In the genomic region with DNA sequence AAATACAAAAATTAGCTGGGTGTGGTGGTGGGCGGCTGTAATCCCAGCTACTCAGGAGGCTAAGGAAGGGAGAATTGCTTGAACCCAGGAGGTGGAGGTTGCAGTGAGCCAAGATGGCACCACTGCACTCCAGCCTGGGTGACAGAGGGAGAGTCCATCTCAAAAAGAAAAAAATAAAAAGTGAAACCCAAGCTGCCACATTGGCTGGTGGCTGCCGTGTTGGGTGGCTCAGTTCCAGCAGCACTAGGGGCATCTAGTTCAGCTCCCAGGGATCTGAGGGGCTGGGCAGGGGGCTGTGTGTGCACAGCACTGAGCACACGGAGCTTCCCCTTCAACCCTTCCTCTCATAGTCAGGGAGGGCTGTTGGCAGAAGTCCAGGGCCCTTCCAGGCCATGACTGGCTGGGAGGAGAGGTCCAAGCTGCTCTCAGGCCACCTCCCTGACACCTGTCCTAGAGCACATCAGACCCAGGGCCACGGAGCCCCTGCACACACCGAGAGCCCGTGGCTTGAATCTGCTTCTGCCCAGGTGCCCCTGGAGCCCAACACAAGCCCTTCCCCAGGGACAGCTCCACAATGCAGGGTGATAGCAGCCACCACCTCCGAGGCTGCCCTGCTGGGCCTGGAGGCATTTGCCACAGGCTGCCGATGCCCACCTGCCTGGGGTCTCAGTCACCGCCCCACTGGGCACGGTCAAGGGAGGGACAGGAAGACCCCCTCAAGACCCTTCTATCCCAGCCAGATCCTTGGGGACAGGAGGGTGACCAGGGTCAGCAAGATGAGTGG, we compare ENCODE assay signal across 2 cellular contexts.
TF ChIP-seq lines count a peak whose summit lies in the region.

No MANE protein-coding gene starts in this region.

TF ChIP-seq in IMR-90, 13 proteins besides CTCF, POLR2A, EP300 and RAD21:
- TF ChIP-seq FOS (IDR thresholded peaks at IDR 0.05; ENCODE audit: low read depth, low read length) (no peak), NFE2L2 (IDR thresholded peaks at IDR 0.05; ENCODE audit: low read depth, low read length) (no peak), MAZ (IDR thresholded peaks at IDR 0.05; ENCODE audit: borderline replicate concordance, low read depth, low read length) (no peak), MXI1 (IDR thresholded peaks at IDR 0.05; ENCODE audit: borderline replicate concordance, low read depth, low read length) (no peak), CEBPB (IDR thresholded peaks at IDR 0.05; ENCODE audit: low read depth, low read length) (no peak), RCOR1 (IDR thresholded peaks at IDR 0.05; ENCODE audit: insufficient replicate concordance, low read length) (no peak), RFX5 (IDR thresholded peaks at IDR 0.05; ENCODE audit: low read depth, low read length) (no peak), SMC3 (IDR thresholded peaks at IDR 0.05; ENCODE audit: low read depth, low read length) (no peak), CHD1 (IDR thresholded peaks at IDR 0.05; ENCODE audit: low read depth, low read length) (no peak), MAFK (IDR thresholded peaks at IDR 0.05; ENCODE audit: low read depth, low read length) (no peak), BHLHE40 (IDR thresholded peaks at IDR 0.05; ENCODE audit: low read depth, low read length) (no peak)
- TF ChIP-seq, protein P1, sequence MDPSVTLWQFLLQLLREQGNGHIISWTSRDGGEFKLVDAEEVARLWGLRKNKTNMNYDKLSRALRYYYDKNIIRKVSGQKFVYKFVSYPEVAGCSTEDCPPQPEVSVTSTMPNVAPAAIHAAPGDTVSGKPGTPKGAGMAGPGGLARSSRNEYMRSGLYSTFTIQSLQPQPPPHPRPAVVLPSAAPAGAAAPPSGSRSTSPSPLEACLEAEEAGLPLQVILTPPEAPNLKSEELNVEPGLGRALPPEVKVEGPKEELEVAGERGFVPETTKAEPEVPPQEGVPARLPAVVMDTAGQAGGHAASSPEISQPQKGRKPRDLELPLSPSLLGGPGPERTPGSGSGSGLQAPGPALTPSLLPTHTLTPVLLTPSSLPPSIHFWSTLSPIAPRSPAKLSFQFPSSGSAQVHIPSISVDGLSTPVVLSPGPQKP (IDR thresholded peaks at IDR 0.05; ENCODE audit: borderline replicate concordance, low read depth, low read length) = no peak
- TF ChIP-seq, protein P2, sequence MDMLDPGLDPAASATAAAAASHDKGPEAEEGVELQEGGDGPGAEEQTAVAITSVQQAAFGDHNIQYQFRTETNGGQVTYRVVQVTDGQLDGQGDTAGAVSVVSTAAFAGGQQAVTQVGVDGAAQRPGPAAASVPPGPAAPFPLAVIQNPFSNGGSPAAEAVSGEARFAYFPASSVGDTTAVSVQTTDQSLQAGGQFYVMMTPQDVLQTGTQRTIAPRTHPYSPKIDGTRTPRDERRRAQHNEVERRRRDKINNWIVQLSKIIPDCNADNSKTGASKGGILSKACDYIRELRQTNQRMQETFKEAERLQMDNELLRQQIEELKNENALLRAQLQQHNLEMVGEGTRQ (IDR thresholded peaks at IDR 0.05; ENCODE audit: low read depth, low read length) = no peak

TF ChIP-seq in K562, 482 proteins besides CTCF, POLR2A, EP300 and RAD21:
- TF ChIP-seq NEUROD1 (IDR thresholded peaks at IDR 0.05; ENCODE audit: borderline replicate concordance, low read depth, low read length, partially characterized antibody) = no peak
- TF ChIP-seq NFIC (IDR thresholded peaks at IDR 0.05) = peak; percentile 45
- TF ChIP-seq, protein P3, sequence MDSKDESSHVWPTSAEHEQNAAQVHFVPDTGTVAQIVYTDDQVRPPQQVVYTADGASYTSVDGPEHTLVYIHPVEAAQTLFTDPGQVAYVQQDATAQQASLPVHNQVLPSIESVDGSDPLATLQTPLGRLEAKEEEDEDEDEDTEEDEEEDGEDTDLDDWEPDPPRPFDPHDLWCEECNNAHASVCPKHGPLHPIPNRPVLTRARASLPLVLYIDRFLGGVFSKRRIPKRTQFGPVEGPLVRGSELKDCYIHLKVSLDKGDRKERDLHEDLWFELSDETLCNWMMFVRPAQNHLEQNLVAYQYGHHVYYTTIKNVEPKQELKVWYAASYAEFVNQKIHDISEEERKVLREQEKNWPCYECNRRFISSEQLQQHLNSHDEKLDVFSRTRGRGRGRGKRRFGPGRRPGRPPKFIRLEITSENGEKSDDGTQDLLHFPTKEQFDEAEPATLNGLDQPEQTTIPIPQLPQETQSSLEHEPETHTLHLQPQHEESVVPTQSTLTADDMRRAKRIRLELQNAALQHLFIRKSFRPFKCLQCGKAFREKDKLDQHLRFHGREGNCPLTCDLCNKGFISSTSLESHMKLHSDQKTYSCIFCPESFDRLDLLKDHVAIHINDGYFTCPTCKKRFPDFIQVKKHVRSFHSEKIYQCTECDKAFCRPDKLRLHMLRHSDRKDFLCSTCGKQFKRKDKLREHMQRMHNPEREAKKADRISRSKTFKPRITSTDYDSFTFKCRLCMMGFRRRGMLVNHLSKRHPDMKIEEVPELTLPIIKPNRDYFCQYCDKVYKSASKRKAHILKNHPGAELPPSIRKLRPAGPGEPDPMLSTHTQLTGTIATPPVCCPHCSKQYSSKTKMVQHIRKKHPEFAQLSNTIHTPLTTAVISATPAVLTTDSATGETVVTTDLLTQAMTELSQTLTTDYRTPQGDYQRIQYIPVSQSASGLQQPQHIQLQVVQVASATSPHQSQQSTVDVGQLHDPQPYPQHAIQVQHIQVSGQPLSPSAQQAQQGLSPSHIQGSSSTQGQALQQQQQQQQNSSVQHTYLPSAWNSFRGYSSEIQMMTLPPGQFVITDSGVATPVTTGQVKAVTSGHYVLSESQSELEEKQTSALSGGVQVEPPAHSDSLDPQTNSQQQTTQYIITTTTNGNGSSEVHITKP (IDR thresholded peaks at IDR 0.05; ENCODE audit: partially characterized antibody) = peak; percentile 71
TF ChIP-seq in K562: peak in this region for 2.
